Comparison of ENCODE assay signal across 8 cellular contexts in the genomic region with DNA sequence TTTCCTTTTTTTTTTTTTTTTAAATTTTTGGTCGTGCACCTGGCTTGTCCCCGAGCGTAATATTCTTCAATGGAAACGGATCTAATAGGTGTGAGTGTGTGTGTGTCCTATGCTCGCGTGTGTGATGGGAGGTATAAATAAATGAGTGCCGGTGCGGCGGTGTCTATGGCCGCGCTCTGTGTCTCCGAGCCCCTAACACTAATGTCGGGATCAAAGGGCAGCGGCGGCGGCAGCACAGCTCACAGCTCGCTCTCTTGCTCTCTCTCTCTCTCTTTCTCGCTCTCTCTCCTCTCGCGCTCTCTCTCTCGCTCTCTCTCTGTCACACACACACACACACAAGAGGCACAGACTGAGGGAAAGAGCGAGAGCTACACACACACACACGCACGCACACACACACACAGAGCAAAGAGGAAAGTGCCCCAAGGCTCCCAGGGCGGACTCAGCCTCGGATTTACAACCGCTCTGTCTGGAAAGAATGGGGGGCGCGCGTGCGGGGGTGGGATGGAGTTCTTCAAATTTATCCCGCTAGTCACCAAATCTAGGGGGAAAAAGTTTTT. TPM values are rescaled to one million over a fixed set of nuclear protein-coding genes. Genes with fewer than 3 reads are reported as not detected.
DNase-seq lines count a peak whose midpoint lies in the region; ATAC-seq and TF ChIP-seq lines count a peak whose summit lies in the region.

A gene with protein sequence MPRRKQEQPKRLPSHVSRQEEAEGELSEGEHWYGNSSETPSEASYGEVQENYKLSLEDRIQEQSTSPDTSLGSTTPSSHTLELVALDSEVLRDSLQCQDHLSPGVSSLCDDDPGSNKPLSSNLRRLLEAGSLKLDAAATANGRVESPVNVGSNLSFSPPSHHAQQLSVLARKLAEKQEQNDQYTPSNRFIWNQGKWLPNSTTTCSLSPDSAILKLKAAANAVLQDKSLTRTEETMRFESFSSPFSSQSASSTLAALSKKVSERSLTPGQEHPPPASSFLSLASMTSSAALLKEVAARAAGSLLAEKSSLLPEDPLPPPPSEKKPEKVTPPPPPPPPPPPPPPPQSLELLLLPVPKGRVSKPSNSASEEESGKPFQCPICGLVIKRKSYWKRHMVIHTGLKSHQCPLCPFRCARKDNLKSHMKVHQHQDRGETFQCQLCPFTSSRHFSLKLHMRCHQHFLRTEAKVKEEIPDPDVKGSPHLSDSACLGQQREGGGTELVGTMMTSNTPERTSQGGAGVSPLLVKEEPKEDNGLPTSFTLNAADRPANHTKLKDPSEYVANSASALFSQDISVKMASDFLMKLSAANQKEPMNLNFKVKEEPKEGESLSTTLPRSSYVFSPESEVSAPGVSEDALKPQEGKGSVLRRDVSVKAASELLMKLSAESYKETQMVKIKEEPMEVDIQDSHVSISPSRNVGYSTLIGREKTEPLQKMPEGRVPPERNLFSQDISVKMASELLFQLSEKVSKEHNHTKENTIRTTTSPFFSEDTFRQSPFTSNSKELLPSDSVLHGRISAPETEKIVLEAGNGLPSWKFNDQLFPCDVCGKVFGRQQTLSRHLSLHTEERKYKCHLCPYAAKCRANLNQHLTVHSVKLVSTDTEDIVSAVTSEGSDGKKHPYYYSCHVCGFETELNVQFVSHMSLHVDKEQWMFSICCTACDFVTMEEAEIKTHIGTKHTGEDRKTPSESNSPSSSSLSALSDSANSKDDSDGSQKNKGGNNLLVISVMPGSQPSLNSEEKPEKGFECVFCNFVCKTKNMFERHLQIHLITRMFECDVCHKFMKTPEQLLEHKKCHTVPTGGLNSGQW (minus strand): TSS at position 206 of the 560 bp plus-strand sequence. CDS start 416 bp downstream, outside the sequence.

- H3K4me1 ChIP-seq in ACC112 (ENCODE audit: control insufficient read depth, insufficient read depth, low read length, unreplicated experiment) (peaks cover 23% of the 10 kb centered on the region), OCI-LY7 (ENCODE audit: insufficient read depth, low read length, poor library complexity, severe bottlenecking) (peaks cover 38% of the 10 kb centered on the region), fibroblast of lung (ENCODE audit: control insufficient read depth, extremely low read depth, insufficient read depth, low read length) (peaks cover 2% of the 10 kb centered on the region)

- H3K9me3 ChIP-seq in OCI-LY7 (ENCODE audit: low read length), result no peaks in the 10 kb centered on the region
- no peaks in the 10 kb centered on the region for H3K9me3 ChIP-seq in fibroblast of lung (ENCODE audit: control insufficient read depth, insufficient read depth, low read depth, low read length)

- peak within 1 kb of the TSS; percentile 86 for H3K4me3 ChIP-seq in ACC112 (ENCODE audit: low read depth, low read length)
- peak within 1 kb of the TSS; percentile 87 for H3K4me3 ChIP-seq in OCI-LY7 (ENCODE audit: low read depth, low read length, poor library complexity, severe bottlenecking)
- H3K4me3 ChIP-seq in fibroblast of lung (replicated peaks in 1 of 4; ENCODE audit: control extremely low read depth in 1 of 4, insufficient read depth in 1 of 4, low read depth in 3 of 4, low read length in 4 of 4), result peak within 1 kb of the TSS; percentile 68 to 95 (median 88)

- ATAC-seq in GM18858 (IDR thresholded peaks at IDR 0.05; ENCODE audit: unreplicated experiment) (peak; percentile 21), HG03342 (IDR thresholded peaks at IDR 0.05; ENCODE audit: unreplicated experiment) (peak; percentile 33), naive B cell (ENCODE audit: low read depth in 2 of 2) (peak; percentile 49)

- CTCF ChIA-PET in OCI-LY7 (lab: Charles Lee; ENCODE audit: unreplicated experiment), result interaction anchor here (0.5 kb wide), 1 partner anchor 252 kb away, joined by 3 read pairs; no protein-coding TSS in a partner anchor

- peak within 1 kb of the TSS; percentile 90 for H2AFZ ChIP-seq in ACC112 (ENCODE audit: low read length, unreplicated experiment)
- H2AFZ ChIP-seq in OCI-LY7 (ENCODE audit: low read length), result peak within 1 kb of the TSS; percentile 72
- H2AFZ ChIP-seq in fibroblast of lung (ENCODE audit: low read length), result peak within 1 kb of the TSS; percentile 97

- H3K9me2 ChIP-seq in OCI-LY7 (ENCODE audit: insufficient read depth, low read length), result no peaks in the 10 kb centered on the region

- H3K27ac ChIP-seq in ACC112 (ENCODE audit: low read depth, low read length), result peak within 1 kb of the TSS; percentile 40; the same call in 1 of the 2 replicates
- H3K27ac ChIP-seq in OCI-LY7 (ENCODE audit: low read depth, low read length, poor library complexity, severe bottlenecking), result peak within 1 kb of the TSS; percentile 92
- peak within 1 kb of the TSS; percentile 85 for H3K27ac ChIP-seq in fibroblast of lung (ENCODE audit: insufficient read depth, low read length)

- POLR2A ChIA-PET in OCI-LY7 (lab: Charles Lee), result interaction anchor here (0.6 to 1.7 kb wide), 17 partner anchors 9 to 1891 kb away, joined by 3 to 6 read pairs (median 4); no protein-coding TSS in a partner anchor

- no peaks in the 10 kb centered on the region for H4K20me1 ChIP-seq in OCI-LY7 (ENCODE audit: insufficient read depth, low read length)
- H4K20me1 ChIP-seq in fibroblast of lung (ENCODE audit: control insufficient read depth, extremely low read depth, insufficient read depth, low read length), result no peaks in the 10 kb centered on the region

- BruUV-seq in OCI-LY7 (replicated peaks; lab: Mats Ljungman, UMichigan), result no TSS peak

- no peaks in the 10 kb centered on the region for H3K36me3 Mint-ChIP-seq in naive B cell

- H3K4me3 Mint-ChIP-seq in naive B cell, result peak within 1 kb of the TSS; percentile 89 to 98 (median 96)

- H3K27me3 Mint-ChIP-seq in naive B cell, result no peaks in the 10 kb centered on the region

- H3K4me2 ChIP-seq in OCI-LY7 (ENCODE audit: low read length) (peak within 1 kb of the TSS; percentile 64), fibroblast of lung (ENCODE audit: extremely low read depth, insufficient read depth, low read length) (peak within 1 kb of the TSS; percentile 98)

- no peaks in the 10 kb centered on the region for H3K27me3 ChIP-seq in ACC112 (ENCODE audit: insufficient read depth, low read length)
- no peaks in the 10 kb centered on the region for H3K27me3 ChIP-seq in fibroblast of lung (ENCODE audit: control insufficient read depth, insufficient read depth, low read length)

- peak within 1 kb of the TSS; percentile 68 for H3K9ac ChIP-seq in fibroblast of lung (ENCODE audit: insufficient read depth, low read length)

- no peak for TF ChIP-seq CTCF in OCI-LY7 (conservative IDR thresholded peaks at IDR 0.05; ENCODE audit: low read length)
- TF ChIP-seq CTCF in fibroblast of lung (conservative IDR thresholded peaks at IDR 0.05 in 1 of 2, IDR thresholded peaks at IDR 0.05 in 1 of 2; ENCODE audit: low read depth in 1 of 2, low read length in 2 of 2), result no peak

- H3K27ac Mint-ChIP-seq in naive B cell, result peak within 1 kb of the TSS; percentile 87 to 99 (median 96)

- DNase-seq in OCI-LY7 (ENCODE audit: low spot score) (peak; percentile 87), activated T-helper 1 cell treated with Interleukin-2 at 50 U/mL for 16 hours (ENCODE audit: low read depth) (peak; percentile 44), fibroblast of lung (ENCODE audit: low read depth in 2 of 2) (peak; percentile 85 to 90), naive B cell (peak; percentile 64)
- peak; percentile 35 to 73 (median 63) for DNase-seq in stimulated activated naive CD4-positive, alpha-beta T cell (lab: John Stamatoyannopoulos, UW)

- peaks cover 28 to 36% (median 31%) of the 10 kb centered on the region in 3 donors for H3K4me1 Mint-ChIP-seq in naive B cell

- intact Hi-C loops in OCI-LY7 (cut with micrococcal nuclease; ENCODE audit: unreplicated experiment), result loop anchor here (5.0 kb wide), 5 partner anchors 94 to 756 kb away; a partner anchor contains a TSS

- no peaks in the 10 kb centered on the region for H3K36me3 ChIP-seq in ACC112 (ENCODE audit: insufficient read depth, low read length)
- peaks cover 5% of the 10 kb centered on the region; the same call in 1 of the 2 replicates for H3K36me3 ChIP-seq in OCI-LY7 (ENCODE audit: insufficient read depth, low read length)
- no peaks in the 10 kb centered on the region for H3K36me3 ChIP-seq in fibroblast of lung (ENCODE audit: control insufficient read depth, insufficient read depth, low read length)

- H3K9me3 Mint-ChIP-seq in naive B cell, result peaks cover 0 to 2% (median 0%) of the 10 kb centered on the region in 7 donors

- H3K79me2 ChIP-seq in ACC112 (ENCODE audit: control insufficient read depth, insufficient read depth, low read length, unreplicated experiment) (peaks cover 24% of the 10 kb centered on the region), OCI-LY7 (ENCODE audit: insufficient read depth, low read depth, low read length) (peaks cover 31% of the 10 kb centered on the region), fibroblast of lung (ENCODE audit: control insufficient read depth, insufficient read depth, low read length) (peaks cover 10% of the 10 kb centered on the region)

RNA-seq across cellular contexts. Expression of the gene that starts here (rescaled TPM):
- total RNA-seq in OCI-LY7 (2014; rRNA removed; shearing (Covaris generic)), result 15.1 and 24.6 TPM in 2 replicates
- 39.8 and 42.9 TPM in 2 replicates for total RNA-seq in OCI-LY7 (2022)
- 4.4 and 7.1 TPM in 2 replicates for total RNA-seq in fibroblast of lung
- 5.8 and 6.2 TPM in 2 replicates for polyA plus RNA-seq in fibroblast of lung
- polyA plus RNA-seq in fibroblast of lung (2012), result 7.0 and 7.4 TPM in 2 replicates
- 23.6 and 28.7 TPM in 2 replicates for polyA minus RNA-seq in fibroblast of lung (ENCODE audit: low replicate concordance)
- 1 to 10 TPM; 2.3 to 6.2 (median 4.2) TPM for polyA plus RNA-seq in naive B cell (ENCODE audit: low read depth in 6 of 6)

Comparison
In these comparisons a context has a peak if more than half of its experiments do, and no peak if none do; other contexts are left out.
1. Peak in every context shown above with its lines: DNase-seq, ATAC-seq, H3K4me3 ChIP-seq and H3K27ac ChIP-seq.
2. H3K27ac ChIP-seq: peak in every context shown above with its lines; median percentile 92 in OCI-LY7; 85 in fibroblast of lung; 40 in ACC112.